In the genomic region with DNA sequence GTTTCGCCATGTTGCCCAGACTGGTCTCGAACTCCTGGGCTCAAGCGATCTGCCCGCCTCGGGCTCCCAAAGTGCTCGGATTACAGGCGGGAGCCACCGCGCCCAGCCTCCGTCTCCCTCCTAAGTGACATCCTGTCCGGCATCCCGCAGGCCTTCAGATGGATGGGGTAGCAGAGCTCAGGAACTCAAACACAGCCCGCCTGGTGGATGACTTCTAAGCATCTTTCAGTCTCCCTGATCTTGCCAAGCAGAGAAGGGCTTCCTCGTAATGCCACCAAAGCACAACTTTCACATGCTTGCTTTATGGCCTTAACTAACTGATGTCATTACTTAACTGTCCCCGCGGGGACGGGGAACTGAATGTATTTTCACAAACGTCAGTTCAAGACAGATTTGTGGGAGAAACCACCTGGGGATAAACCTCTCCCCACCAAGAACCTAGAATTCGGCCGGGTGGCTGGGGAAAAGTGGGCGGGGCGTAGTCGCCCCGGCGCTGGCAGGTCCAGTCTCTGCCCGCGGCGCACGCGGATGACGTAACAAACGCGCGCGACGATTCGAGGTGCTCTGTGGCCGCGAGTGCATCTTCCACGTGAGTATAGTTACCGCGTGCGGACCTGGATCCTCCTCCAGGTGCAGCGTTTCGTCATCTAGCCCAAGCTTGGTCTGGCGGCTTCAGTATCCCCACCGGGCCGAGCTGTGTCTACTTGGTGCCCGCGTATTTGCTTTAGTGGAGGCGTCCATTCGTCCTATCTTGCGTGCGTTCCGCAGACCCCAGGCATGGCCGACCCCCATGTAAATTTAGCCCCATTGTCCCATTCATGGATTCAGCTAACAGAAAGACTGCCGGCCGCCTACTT, we compare ENCODE assay signal across 1 cellular context.
TF ChIP-seq lines count a peak whose summit lies in the region.

A gene with protein sequence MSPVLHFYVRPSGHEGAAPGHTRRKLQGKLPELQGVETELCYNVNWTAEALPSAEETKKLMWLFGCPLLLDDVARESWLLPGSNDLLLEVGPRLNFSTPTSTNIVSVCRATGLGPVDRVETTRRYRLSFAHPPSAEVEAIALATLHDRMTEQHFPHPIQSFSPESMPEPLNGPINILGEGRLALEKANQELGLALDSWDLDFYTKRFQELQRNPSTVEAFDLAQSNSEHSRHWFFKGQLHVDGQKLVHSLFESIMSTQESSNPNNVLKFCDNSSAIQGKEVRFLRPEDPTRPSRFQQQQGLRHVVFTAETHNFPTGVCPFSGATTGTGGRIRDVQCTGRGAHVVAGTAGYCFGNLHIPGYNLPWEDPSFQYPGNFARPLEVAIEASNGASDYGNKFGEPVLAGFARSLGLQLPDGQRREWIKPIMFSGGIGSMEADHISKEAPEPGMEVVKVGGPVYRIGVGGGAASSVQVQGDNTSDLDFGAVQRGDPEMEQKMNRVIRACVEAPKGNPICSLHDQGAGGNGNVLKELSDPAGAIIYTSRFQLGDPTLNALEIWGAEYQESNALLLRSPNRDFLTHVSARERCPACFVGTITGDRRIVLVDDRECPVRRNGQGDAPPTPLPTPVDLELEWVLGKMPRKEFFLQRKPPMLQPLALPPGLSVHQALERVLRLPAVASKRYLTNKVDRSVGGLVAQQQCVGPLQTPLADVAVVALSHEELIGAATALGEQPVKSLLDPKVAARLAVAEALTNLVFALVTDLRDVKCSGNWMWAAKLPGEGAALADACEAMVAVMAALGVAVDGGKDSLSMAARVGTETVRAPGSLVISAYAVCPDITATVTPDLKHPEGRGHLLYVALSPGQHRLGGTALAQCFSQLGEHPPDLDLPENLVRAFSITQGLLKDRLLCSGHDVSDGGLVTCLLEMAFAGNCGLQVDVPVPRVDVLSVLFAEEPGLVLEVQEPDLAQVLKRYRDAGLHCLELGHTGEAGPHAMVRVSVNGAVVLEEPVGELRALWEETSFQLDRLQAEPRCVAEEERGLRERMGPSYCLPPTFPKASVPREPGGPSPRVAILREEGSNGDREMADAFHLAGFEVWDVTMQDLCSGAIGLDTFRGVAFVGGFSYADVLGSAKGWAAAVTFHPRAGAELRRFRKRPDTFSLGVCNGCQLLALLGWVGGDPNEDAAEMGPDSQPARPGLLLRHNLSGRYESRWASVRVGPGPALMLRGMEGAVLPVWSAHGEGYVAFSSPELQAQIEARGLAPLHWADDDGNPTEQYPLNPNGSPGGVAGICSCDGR (N-terminal part only) (plus strand): TSS at position 539 of the 857 bp plus-strand sequence. CDS start 4,649 bp downstream, outside the sequence.

TF ChIP-seq in K562, 482 proteins besides CTCF, POLR2A, EP300 and RAD21 (continued from another document and continues in another):
- TF ChIP-seq, protein P1, sequence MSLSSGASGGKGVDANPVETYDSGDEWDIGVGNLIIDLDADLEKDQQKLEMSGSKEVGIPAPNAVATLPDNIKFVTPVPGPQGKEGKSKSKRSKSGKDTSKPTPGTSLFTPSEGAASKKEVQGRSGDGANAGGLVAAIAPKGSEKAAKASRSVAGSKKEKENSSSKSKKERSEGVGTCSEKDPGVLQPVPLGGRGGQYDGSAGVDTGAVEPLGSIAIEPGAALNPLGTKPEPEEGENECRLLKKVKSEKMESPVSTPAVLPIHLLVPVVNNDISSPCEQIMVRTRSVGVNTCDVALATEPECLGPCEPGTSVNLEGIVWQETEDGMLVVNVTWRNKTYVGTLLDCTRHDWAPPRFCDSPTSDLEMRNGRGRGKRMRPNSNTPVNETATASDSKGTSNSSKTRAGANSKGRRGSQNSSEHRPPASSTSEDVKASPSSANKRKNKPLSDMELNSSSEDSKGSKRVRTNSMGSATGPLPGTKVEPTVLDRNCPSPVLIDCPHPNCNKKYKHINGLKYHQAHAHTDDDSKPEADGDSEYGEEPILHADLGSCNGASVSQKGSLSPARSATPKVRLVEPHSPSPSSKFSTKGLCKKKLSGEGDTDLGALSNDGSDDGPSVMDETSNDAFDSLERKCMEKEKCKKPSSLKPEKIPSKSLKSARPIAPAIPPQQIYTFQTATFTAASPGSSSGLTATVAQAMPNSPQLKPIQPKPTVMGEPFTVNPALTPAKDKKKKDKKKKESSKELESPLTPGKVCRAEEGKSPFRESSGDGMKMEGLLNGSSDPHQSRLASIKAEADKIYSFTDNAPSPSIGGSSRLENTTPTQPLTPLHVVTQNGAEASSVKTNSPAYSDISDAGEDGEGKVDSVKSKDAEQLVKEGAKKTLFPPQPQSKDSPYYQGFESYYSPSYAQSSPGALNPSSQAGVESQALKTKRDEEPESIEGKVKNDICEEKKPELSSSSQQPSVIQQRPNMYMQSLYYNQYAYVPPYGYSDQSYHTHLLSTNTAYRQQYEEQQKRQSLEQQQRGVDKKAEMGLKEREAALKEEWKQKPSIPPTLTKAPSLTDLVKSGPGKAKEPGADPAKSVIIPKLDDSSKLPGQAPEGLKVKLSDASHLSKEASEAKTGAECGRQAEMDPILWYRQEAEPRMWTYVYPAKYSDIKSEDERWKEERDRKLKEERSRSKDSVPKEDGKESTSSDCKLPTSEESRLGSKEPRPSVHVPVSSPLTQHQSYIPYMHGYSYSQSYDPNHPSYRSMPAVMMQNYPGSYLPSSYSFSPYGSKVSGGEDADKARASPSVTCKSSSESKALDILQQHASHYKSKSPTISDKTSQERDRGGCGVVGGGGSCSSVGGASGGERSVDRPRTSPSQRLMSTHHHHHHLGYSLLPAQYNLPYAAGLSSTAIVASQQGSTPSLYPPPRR (CRISPR knock-in tag; IDR thresholded peaks at IDR 0.05; ENCODE audit: borderline replicate concordance) = no peak
- TF ChIP-seq, protein P2, sequence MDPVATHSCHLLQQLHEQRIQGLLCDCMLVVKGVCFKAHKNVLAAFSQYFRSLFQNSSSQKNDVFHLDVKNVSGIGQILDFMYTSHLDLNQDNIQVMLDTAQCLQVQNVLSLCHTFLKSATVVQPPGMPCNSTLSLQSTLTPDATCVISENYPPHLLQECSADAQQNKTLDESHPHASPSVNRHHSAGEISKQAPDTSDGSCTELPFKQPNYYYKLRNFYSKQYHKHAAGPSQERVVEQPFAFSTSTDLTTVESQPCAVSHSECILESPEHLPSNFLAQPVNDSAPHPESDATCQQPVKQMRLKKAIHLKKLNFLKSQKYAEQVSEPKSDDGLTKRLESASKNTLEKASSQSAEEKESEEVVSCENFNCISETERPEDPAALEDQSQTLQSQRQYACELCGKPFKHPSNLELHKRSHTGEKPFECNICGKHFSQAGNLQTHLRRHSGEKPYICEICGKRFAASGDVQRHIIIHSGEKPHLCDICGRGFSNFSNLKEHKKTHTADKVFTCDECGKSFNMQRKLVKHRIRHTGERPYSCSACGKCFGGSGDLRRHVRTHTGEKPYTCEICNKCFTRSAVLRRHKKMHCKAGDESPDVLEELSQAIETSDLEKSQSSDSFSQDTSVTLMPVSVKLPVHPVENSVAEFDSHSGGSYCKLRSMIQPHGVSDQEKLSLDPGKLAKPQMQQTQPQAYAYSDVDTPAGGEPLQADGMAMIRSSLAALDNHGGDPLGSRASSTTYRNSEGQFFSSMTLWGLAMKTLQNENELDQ (CRISPR knock-in tag; IDR thresholded peaks at IDR 0.05; ENCODE audit: borderline replicate concordance) = no peak
- TF ChIP-seq ZNF232 (CRISPR knock-in tag; IDR thresholded peaks at IDR 0.05) (no peak), NFIC (IDR thresholded peaks at IDR 0.05) (no peak), XRCC4 (IDR thresholded peaks at IDR 0.05; ENCODE audit: extremely low read depth, insufficient read depth, insufficient read length) (no peak), GTF2F1 (IDR thresholded peaks at IDR 0.05; ENCODE audit: low read depth, low read length) (no peak), SMC3 (conservative IDR thresholded peaks at IDR 0.05; ENCODE audit: insufficient read depth, low read depth, low read length) (no peak), CBX5 (IDR thresholded peaks at IDR 0.05; ENCODE audit: borderline replicate concordance, low read depth) (no peak), ERF (CRISPR knock-in tag; IDR thresholded peaks at IDR 0.05) (no peak), RFX7 (CRISPR knock-in tag; IDR thresholded peaks at IDR 0.05) (no peak), CHD1 (IDR thresholded peaks at IDR 0.05; ENCODE audit: low read length) (no peak), BHLHE40 (IDR thresholded peaks at IDR 0.05; ENCODE audit: low read length) (peak; percentile 84), TRIM24 (IDR thresholded peaks at IDR 0.05) (no peak)
- TF ChIP-seq, protein P3, sequence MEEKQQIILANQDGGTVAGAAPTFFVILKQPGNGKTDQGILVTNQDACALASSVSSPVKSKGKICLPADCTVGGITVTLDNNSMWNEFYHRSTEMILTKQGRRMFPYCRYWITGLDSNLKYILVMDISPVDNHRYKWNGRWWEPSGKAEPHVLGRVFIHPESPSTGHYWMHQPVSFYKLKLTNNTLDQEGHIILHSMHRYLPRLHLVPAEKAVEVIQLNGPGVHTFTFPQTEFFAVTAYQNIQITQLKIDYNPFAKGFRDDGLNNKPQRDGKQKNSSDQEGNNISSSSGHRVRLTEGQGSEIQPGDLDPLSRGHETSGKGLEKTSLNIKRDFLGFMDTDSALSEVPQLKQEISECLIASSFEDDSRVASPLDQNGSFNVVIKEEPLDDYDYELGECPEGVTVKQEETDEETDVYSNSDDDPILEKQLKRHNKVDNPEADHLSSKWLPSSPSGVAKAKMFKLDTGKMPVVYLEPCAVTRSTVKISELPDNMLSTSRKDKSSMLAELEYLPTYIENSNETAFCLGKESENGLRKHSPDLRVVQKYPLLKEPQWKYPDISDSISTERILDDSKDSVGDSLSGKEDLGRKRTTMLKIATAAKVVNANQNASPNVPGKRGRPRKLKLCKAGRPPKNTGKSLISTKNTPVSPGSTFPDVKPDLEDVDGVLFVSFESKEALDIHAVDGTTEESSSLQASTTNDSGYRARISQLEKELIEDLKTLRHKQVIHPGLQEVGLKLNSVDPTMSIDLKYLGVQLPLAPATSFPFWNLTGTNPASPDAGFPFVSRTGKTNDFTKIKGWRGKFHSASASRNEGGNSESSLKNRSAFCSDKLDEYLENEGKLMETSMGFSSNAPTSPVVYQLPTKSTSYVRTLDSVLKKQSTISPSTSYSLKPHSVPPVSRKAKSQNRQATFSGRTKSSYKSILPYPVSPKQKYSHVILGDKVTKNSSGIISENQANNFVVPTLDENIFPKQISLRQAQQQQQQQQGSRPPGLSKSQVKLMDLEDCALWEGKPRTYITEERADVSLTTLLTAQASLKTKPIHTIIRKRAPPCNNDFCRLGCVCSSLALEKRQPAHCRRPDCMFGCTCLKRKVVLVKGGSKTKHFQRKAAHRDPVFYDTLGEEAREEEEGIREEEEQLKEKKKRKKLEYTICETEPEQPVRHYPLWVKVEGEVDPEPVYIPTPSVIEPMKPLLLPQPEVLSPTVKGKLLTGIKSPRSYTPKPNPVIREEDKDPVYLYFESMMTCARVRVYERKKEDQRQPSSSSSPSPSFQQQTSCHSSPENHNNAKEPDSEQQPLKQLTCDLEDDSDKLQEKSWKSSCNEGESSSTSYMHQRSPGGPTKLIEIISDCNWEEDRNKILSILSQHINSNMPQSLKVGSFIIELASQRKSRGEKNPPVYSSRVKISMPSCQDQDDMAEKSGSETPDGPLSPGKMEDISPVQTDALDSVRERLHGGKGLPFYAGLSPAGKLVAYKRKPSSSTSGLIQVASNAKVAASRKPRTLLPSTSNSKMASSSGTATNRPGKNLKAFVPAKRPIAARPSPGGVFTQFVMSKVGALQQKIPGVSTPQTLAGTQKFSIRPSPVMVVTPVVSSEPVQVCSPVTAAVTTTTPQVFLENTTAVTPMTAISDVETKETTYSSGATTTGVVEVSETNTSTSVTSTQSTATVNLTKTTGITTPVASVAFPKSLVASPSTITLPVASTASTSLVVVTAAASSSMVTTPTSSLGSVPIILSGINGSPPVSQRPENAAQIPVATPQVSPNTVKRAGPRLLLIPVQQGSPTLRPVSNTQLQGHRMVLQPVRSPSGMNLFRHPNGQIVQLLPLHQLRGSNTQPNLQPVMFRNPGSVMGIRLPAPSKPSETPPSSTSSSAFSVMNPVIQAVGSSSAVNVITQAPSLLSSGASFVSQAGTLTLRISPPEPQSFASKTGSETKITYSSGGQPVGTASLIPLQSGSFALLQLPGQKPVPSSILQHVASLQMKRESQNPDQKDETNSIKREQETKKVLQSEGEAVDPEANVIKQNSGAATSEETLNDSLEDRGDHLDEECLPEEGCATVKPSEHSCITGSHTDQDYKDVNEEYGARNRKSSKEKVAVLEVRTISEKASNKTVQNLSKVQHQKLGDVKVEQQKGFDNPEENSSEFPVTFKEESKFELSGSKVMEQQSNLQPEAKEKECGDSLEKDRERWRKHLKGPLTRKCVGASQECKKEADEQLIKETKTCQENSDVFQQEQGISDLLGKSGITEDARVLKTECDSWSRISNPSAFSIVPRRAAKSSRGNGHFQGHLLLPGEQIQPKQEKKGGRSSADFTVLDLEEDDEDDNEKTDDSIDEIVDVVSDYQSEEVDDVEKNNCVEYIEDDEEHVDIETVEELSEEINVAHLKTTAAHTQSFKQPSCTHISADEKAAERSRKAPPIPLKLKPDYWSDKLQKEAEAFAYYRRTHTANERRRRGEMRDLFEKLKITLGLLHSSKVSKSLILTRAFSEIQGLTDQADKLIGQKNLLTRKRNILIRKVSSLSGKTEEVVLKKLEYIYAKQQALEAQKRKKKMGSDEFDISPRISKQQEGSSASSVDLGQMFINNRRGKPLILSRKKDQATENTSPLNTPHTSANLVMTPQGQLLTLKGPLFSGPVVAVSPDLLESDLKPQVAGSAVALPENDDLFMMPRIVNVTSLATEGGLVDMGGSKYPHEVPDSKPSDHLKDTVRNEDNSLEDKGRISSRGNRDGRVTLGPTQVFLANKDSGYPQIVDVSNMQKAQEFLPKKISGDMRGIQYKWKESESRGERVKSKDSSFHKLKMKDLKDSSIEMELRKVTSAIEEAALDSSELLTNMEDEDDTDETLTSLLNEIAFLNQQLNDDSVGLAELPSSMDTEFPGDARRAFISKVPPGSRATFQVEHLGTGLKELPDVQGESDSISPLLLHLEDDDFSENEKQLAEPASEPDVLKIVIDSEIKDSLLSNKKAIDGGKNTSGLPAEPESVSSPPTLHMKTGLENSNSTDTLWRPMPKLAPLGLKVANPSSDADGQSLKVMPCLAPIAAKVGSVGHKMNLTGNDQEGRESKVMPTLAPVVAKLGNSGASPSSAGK (IDR thresholded peaks at IDR 0.05) = peak; percentile 34; the same call in 1 of the 2 replicates
- TF ChIP-seq, protein P4, sequence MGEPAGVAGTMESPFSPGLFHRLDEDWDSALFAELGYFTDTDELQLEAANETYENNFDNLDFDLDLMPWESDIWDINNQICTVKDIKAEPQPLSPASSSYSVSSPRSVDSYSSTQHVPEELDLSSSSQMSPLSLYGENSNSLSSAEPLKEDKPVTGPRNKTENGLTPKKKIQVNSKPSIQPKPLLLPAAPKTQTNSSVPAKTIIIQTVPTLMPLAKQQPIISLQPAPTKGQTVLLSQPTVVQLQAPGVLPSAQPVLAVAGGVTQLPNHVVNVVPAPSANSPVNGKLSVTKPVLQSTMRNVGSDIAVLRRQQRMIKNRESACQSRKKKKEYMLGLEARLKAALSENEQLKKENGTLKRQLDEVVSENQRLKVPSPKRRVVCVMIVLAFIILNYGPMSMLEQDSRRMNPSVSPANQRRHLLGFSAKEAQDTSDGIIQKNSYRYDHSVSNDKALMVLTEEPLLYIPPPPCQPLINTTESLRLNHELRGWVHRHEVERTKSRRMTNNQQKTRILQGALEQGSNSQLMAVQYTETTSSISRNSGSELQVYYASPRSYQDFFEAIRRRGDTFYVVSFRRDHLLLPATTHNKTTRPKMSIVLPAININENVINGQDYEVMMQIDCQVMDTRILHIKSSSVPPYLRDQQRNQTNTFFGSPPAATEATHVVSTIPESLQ (CRISPR knock-in tag; IDR thresholded peaks at IDR 0.05) = no peak
